ENCODE assay signal across 13 cellular contexts in the genomic region with DNA sequence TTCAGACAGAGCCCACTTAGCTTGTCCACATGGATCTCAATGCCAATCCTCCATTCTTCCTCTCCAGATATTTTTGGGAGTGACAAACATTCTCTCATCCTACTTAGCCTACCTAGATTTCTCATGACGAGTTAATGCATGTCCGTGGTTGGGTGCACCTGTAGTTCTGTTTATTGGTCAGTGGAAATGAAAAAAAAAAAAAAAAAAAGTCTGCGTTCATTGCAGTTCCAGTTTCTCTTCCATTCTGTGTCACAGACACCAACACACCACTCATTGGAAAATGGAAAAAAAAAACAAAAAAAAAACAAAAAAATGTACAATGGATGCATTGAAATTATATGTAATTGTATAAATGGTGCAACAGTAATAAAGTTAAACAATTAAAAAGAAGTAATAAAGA. TPM values are rescaled to one million over a fixed set of nuclear protein-coding genes. Genes with fewer than 3 reads are reported as not detected.
DNase-seq lines count a peak whose midpoint lies in the region; ATAC-seq and TF ChIP-seq lines count a peak whose summit lies in the region.
"Had no signal": no experiment of that assay in that cellular context is flagged by ENCODE, and none has a peak within 500 bp of the region (broad histone marks: within the 10 kb centered on the region; RNA-seq: fewer than 3 reads in every experiment).

No MANE protein-coding gene starts in this region.

- H3K36me3 ChIP-seq in BE2C: peaks cover 32% of the 10 kb centered on the region

- H3K4me3 ChIP-seq in BE2C (ENCODE audit: low read depth, low read length): no peak overlapping the region
- H3K4me3 ChIP-seq: A549 had no signal

- peaks cover 9% of the 10 kb centered on the region; the same call in 1 of the 2 replicates for H3K4me1 ChIP-seq in BE2C

- peak; percentile 59 for DNase-seq in GM10266 (ENCODE audit: extremely low spot score)
- DNase-seq in BE2C: no peak
- no peak for DNase-seq in A172 (ENCODE audit: low spot score)
- DNase-seq in HK-2 (ENCODE audit: unreplicated experiment): no peak
- no peak for DNase-seq in ureter (ENCODE audit: low spot score)
- DNase-seq: activated CD4-positive, alpha-beta T cell treated with anti-CD3 and anti-CD28 coated beads for 36 hours; activated gamma-delta T cell; right cardiac atrium had no signal

- ATAC-seq in GM19324 (IDR thresholded peaks at IDR 0.05; ENCODE audit: low FRiP score, unreplicated experiment): peak; percentile 60
- peak; percentile 66 for ATAC-seq in HG02642 (IDR thresholded peaks at IDR 0.05; ENCODE audit: poor library complexity, unreplicated experiment)
- ATAC-seq in HG03439 (IDR thresholded peaks at IDR 0.05; ENCODE audit: unreplicated experiment): peak; percentile 60
- ATAC-seq: A549; activated CD4-positive, alpha-beta T cell treated with anti-CD3 and anti-CD28 coated beads for 36 hours; right cardiac atrium; Right ventricle myocardium inferior had no signal

- no peaks in the 10 kb centered on the region for H3K27me3 ChIP-seq in BE2C

- H3K9me3 ChIP-seq in BE2C: no peaks in the 10 kb centered on the region
- H3K9me3 ChIP-seq: A549 had no signal

- TF ChIP-seq CTCF in GM10266 (IDR thresholded peaks at IDR 0.05; ENCODE audit: control insufficient read depth, insufficient read depth, low read depth, missing control alignments) (no peak), BE2C (IDR thresholded peaks at IDR 0.05; ENCODE audit: low read depth, low read length) (no peak)

RNA-seq across cellular contexts. Expression of a gene that starts 59.0 kb away (rescaled TPM):
- polyA plus RNA-seq in BE2C (2012; ENCODE audit: insufficient read depth, insufficient read length, low read depth): 319 TPM
- 49.2 and 72.9 TPM in 2 replicates for total RNA-seq in A172 (2014; rRNA removed; shearing (Covaris generic))
- total RNA-seq in ureter: 77.8 TPM
